ENCODE assay signal across 14 cellular contexts in genomic region chr9:5274770-5275169, GRCh38.
"Had no signal": no experiment of that assay in that cellular context is flagged by ENCODE, and none has a peak within 500 bp of the region (broad histone marks: within the 10 kb centered on the region; RNA-seq: fewer than 3 reads in every experiment).

No MANE protein-coding gene starts in this region.

- DNase-seq: activated CD4-positive, alpha-beta T cell treated with anti-CD3 and anti-CD28 coated beads, Interleukin-2, amount 50 U/mL, for 48 hours; activated naive CD4-positive, alpha-beta T cell treated with anti-CD3 and anti-CD28 coated beads for 36 hours; activated naive CD8-positive, alpha-beta T cell treated with anti-CD3 and anti-CD28 coated beads, Interleukin-2, amount 50 U/mL, for 24 hours; aorta; effector memory CD4-positive, alpha-beta T cell; foreskin keratinocyte; immature natural killer cell; mesenchymal stem cell; naive thymus-derived CD8-positive, alpha-beta T cell; pancreas; stimulated activated CD4-positive, alpha-beta T cell treated with anti-CD3 and anti-CD28 coated beads, Interleukin-1b, Interleukin-23, amount 100 ng/mL, for 48 hours; stimulated activated naive CD8-positive, alpha-beta T cell treated with anti-CD3 and anti-CD28 coated beads, Interleukin-15, amount 100 ng/mL, for 72 hours; WERI-Rb-1 had no signal

- H3K4me3 ChIP-seq: pancreas had no signal

- ATAC-seq: activated naive CD8-positive, alpha-beta T cell treated with anti-CD3 and anti-CD28 coated beads, Interleukin-2, amount 50 U/mL, for 24 hours; activated T-helper 17 cell treated with anti-CD3 and anti-CD28 coated beads, Interleukin-2, amount 50 U/mL, for 72 hours; foreskin keratinocyte; naive thymus-derived CD8-positive, alpha-beta T cell; pancreas; stimulated activated naive CD8-positive, alpha-beta T cell treated with anti-CD3 and anti-CD28 coated beads, Interleukin-15, amount 100 ng/mL, for 72 hours had no signal
